8 cellular contexts compared by ENCODE assay signal in genomic region chr22:19447388-19448075, GRCh38. TPM values are rescaled to one million over a fixed set of nuclear protein-coding genes. Genes with fewer than 3 reads are reported as not detected.
DNase-seq lines count a peak whose midpoint lies in the region; ATAC-seq, FAIRE-seq and TF ChIP-seq lines count a peak whose summit lies in the region.

TSS of gene C22orf39 (minus strand) at chr22:19447711. CDS start at chr22:19447688, 23 bp downstream.

- ATAC-seq in HG02884 (IDR thresholded peaks at IDR 0.05; ENCODE audit: unreplicated experiment) = peak; percentile 86
- peak; percentile 92 for ATAC-seq in T-helper 17 cell
- ATAC-seq in psoas muscle = peak; percentile 89 to 95 (median 90)

- H3K27ac ChIP-seq in angular gyrus (ENCODE audit: low read depth, low read length) (peak within 1 kb of the TSS; percentile 88), right atrium auricular region (peak within 1 kb of the TSS; percentile 92 to 96), psoas muscle (peak within 1 kb of the TSS; percentile 98)

- peak; percentile 98 for DNase-seq in GM13977 (ENCODE audit: low spot score)
- DNase-seq in NCI-H1694 treated with DMSO at 0.1 percent for 48 hours (lab: John Stamatoyannopoulos, UW) = peak; percentile 96
- DNase-seq in T-helper 17 cell = peak; percentile 80 to 88 (median 82)
- DNase-seq in right atrium auricular region (ENCODE audit: low spot score) = peak; percentile 95
- DNase-seq in psoas muscle = peak; percentile 87 to 94
- DNase-seq in urothelium cell line (ENCODE audit: low spot score) = peak; percentile 99

- peaks cover 19% of the 10 kb centered on the region for H3K36me3 ChIP-seq in right atrium auricular region
- peaks cover 5 to 56% of the 10 kb centered on the region in 2 donors for H3K36me3 ChIP-seq in psoas muscle (ENCODE audit: insufficient read depth in 1 of 2, low read depth in 1 of 2)

- in situ Hi-C loops in GM13977 (cut with MboI; ENCODE audit: low pct_unique_long_range_greater_than_20kb, low sequenced_read_pairs, unreplicated experiment) = no loop called here

- H3K27me3 ChIP-seq in right atrium auricular region (no peaks in the 10 kb centered on the region), psoas muscle (ENCODE audit: insufficient read depth in 3 of 3, low read length in 2 of 3) (no peaks in the 10 kb centered on the region)

- H3K27ac Mint-ChIP-seq in T-helper 17 cell = peak within 1 kb of the TSS; percentile 97

- H3K36me3 Mint-ChIP-seq in T-helper 17 cell (ENCODE audit: low read depth) = peaks cover 2% of the 10 kb centered on the region

- H3K4me1 ChIP-seq in right atrium auricular region (peaks cover 0 to 39% of the 10 kb centered on the region in 2 donors), psoas muscle (peaks cover 46% of the 10 kb centered on the region)

- H3K4me3 ChIP-seq in right atrium auricular region = peak within 1 kb of the TSS; percentile 75 to 98
- H3K4me3 ChIP-seq in psoas muscle = peak within 1 kb of the TSS; percentile 94

- peaks cover 33% of the 10 kb centered on the region for H3K4me1 Mint-ChIP-seq in T-helper 17 cell

- intact Hi-C loops in psoas muscle (cut with DNase I) = loop anchor here (5.0 to 10.0 kb wide), 2 partner anchors 153 to 155 kb away; partner anchors contain the start of gene CLTCL1 (in 2 of the 2)

- H3K9me3 ChIP-seq in T-helper 17 cell (ENCODE audit: control insufficient read depth, low read length, poor library complexity, severe bottlenecking) (no peaks in the 10 kb centered on the region), right atrium auricular region (no peaks in the 10 kb centered on the region), psoas muscle (no peaks in the 10 kb centered on the region)

- H3K27me3 Mint-ChIP-seq in T-helper 17 cell = no peaks in the 10 kb centered on the region

- H3K4me3 Mint-ChIP-seq in T-helper 17 cell = peak within 1 kb of the TSS; percentile 95

- 0 to 1% (median 0%) methylated on average over 61 to 83 of the region's 83 CpGs for WGBS in psoas muscle, 3 donors

- peak; percentile 92 for FAIRE-seq in urothelium cell line (lab: Jason Lieb, UNC)

- TF ChIP-seq CTCF in GM13977 (IDR thresholded peaks at IDR 0.05; ENCODE audit: extremely low read depth, insufficient read depth, missing control alignments) = no peak
- TF ChIP-seq CTCF in right atrium auricular region (IDR thresholded peaks at IDR 0.05) = peak in 1 of 2 donors; percentile 34
- no peak for TF ChIP-seq CTCF in psoas muscle (IDR thresholded peaks at IDR 0.05)

RNA-seq across cellular contexts. Expression of gene C22orf39, which starts in this region (rescaled TPM):
- 10 to 100 TPM; 31.6 to 32.7 TPM for total RNA-seq in T-helper 17 cell
- 10 to 100 TPM; 61.0 to 68.7 TPM for total RNA-seq in right atrium auricular region
- 100 to 1,000 TPM in 1 of 4 donors, 10 to 100 TPM in 3; 84.3 to 101 (median 92.3) TPM for total RNA-seq in psoas muscle
- polyA plus RNA-seq in psoas muscle = 100 to 1,000 TPM in 1 of 3 donors, 10 to 100 TPM in 2; 60.9 to 104 (median 66.7) TPM

Comparison
In these comparisons a context has a peak if more than half of its experiments do, and no peak if none do; other contexts are left out.
1. Peak in every context shown above with its lines: DNase-seq, ATAC-seq, H3K4me3 ChIP-seq and H3K27ac ChIP-seq.